ENCODE assay signal across 17 cellular contexts in the genomic region with DNA sequence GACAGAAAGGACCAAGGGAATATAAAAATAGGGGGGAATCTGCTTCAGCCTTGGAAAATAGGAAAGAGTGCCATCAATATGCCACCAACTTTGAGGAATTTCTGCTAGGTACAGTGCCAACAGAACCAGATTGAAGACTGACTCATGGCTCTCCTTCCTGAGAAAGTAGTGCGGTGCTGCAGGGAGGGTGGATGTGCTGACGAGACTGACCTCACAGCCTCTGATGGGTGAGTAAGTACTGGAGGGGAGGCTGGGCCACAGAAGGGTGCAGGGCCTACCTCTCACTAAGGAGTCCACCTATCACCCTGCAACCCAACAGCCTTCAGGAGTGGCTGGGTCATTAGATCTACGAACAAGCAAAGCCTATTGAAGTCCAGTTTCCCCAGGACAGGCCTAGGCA.
DNase-seq lines count a peak whose midpoint lies in the region; TF ChIP-seq lines count a peak whose summit lies in the region.
"Had no signal": no experiment of that assay in that cellular context is flagged by ENCODE, and none has a peak within 500 bp of the region (broad histone marks: within the 10 kb centered on the region; RNA-seq: fewer than 3 reads in every experiment).

No MANE protein-coding gene starts in this region.

- WGBS in esophagus muscularis mucosa: 80% methylated on average over 3 of the region's 3 CpGs
- 66 to 68% methylated on average over 2 to 3 of the region's 3 CpGs for WGBS in esophagus squamous epithelium, 2 donors

- TF ChIP-seq EP300 in esophagus muscularis mucosa (IDR thresholded peaks at IDR 0.05): no peak

- H3K36me3 ChIP-seq in esophagus muscularis mucosa (no peaks in the 10 kb centered on the region), osteoblast (ENCODE audit: insufficient read depth, low read length) (no peaks in the 10 kb centered on the region), colonic mucosa (no peaks in the 10 kb centered on the region), esophagus squamous epithelium (no peaks in the 10 kb centered on the region)
- H3K36me3 ChIP-seq: left lung had no signal

- no peaks in the 10 kb centered on the region for H3K9me3 ChIP-seq in esophagus muscularis mucosa
- no peaks in the 10 kb centered on the region for H3K9me3 ChIP-seq in osteoblast (ENCODE audit: low read depth, low read length)
- no peaks in the 10 kb centered on the region for H3K9me3 ChIP-seq in colonic mucosa
- H3K9me3 ChIP-seq in esophagus squamous epithelium: no peaks in the 10 kb centered on the region
- H3K9me3 ChIP-seq: body of pancreas, psoas muscle, testis had no signal

- no peak for TF ChIP-seq POLR2A in esophagus muscularis mucosa (IDR thresholded peaks at IDR 0.05; ENCODE audit: low read depth)
- no peak for TF ChIP-seq POLR2A in esophagus squamous epithelium (IDR thresholded peaks at IDR 0.05)

- TF ChIP-seq CTCF in esophagus muscularis mucosa (IDR thresholded peaks at IDR 0.05) (no peak), osteoblast (IDR thresholded peaks at IDR 0.05; ENCODE audit: extremely low read depth, low read depth, low read length) (no peak), colonic mucosa (IDR thresholded peaks at IDR 0.05) (no peak), esophagus squamous epithelium (IDR thresholded peaks at IDR 0.05) (no peak)

- H3K4me2 ChIP-seq in osteoblast (ENCODE audit: insufficient read depth, low read length): peak overlapping the region; percentile 19

- H3K27me3 ChIP-seq in esophagus muscularis mucosa: peaks cover 0 to 4% (median 0%) of the 10 kb centered on the region in 4 donors
- H3K27me3 ChIP-seq in osteoblast (ENCODE audit: insufficient read depth, low read length): no peaks in the 10 kb centered on the region
- no peaks in the 10 kb centered on the region for H3K27me3 ChIP-seq in colonic mucosa
- H3K27me3 ChIP-seq in esophagus squamous epithelium: peaks cover 0 to 26% (median 0%) of the 10 kb centered on the region in 4 donors
- H3K27me3 ChIP-seq: body of pancreas, testis had no signal

- H3K9ac ChIP-seq in colonic mucosa (ENCODE audit: low read depth in 2 of 2, low read length in 2 of 2): no peak overlapping the region

- peak overlapping the region; percentile 0 for H2AFZ ChIP-seq in osteoblast (ENCODE audit: low read length)

- H3K4me3 ChIP-seq in esophagus muscularis mucosa (no peak overlapping the region), osteoblast (ENCODE audit: insufficient read depth, low read length) (no peak overlapping the region), colonic mucosa (no peak overlapping the region), esophagus squamous epithelium (no peak overlapping the region)
- H3K4me3 ChIP-seq: body of pancreas, left lung, psoas muscle, testis had no signal

- DNase-seq in EL (peak; percentile 85), NCI-H446 treated with DMSO at 0.1 percent for 48 hours (lab: John Stamatoyannopoulos, UW) (peak; percentile 53), esophagus muscularis mucosa (ENCODE audit: extremely low spot score) (peak; percentile 60), osteoblast (ENCODE audit: insufficient read length, low spot score, missing footprints) (peak; percentile 90), SW 1271 (lab: John Stamatoyannopoulos, UW) (no peak), substantia nigra (lab: John Stamatoyannopoulos, UW) (no peak), colonic mucosa (no peak), esophagus squamous epithelium (lab: John Stamatoyannopoulos, UW) (no peak)
- DNase-seq: activated effector memory CD4-positive, alpha-beta T cell treated with anti-CD3 and anti-CD28 coated beads, Interleukin-2, amount 50 U/mL, for 16 hours; body of pancreas; CD4-positive, alpha-beta T cell; effector memory CD8-positive, alpha-beta T cell; left lung; MV-4-11; psoas muscle; testis had no signal

- intact Hi-C loops in esophagus muscularis mucosa (cut with DNase I) (no loop called here), colonic mucosa (cut with DNase I) (no loop called here), esophagus squamous epithelium (cut with DNase I) (no loop called here)

- no peaks in the 10 kb centered on the region for H4K20me1 ChIP-seq in osteoblast (ENCODE audit: insufficient read depth, low read length)

- H3K4me1 ChIP-seq in esophagus muscularis mucosa: no peaks in the 10 kb centered on the region
- H3K4me1 ChIP-seq in osteoblast (ENCODE audit: insufficient read depth, low read length): peaks cover 16% of the 10 kb centered on the region
- no peaks in the 10 kb centered on the region for H3K4me1 ChIP-seq in colonic mucosa
- no peaks in the 10 kb centered on the region for H3K4me1 ChIP-seq in esophagus squamous epithelium
- H3K4me1 ChIP-seq: body of pancreas, left lung, psoas muscle, testis had no signal

- H3K79me2 ChIP-seq in osteoblast (ENCODE audit: insufficient read depth, low read length): no peaks in the 10 kb centered on the region

- no peak overlapping the region for H3K27ac ChIP-seq in esophagus muscularis mucosa (replicated peaks in 1 of 4)
- peak overlapping the region; percentile 62 for H3K27ac ChIP-seq in osteoblast (ENCODE audit: low read depth, low read length)
- no peak overlapping the region for H3K27ac ChIP-seq in substantia nigra (ENCODE audit: low read depth, low read length, poor library complexity, severe bottlenecking)
- no peak overlapping the region for H3K27ac ChIP-seq in colonic mucosa
- no peak overlapping the region for H3K27ac ChIP-seq in esophagus squamous epithelium
- H3K27ac ChIP-seq: body of pancreas, left lung, psoas muscle, testis, VCaP had no signal

Comparison
In these comparisons a context has a peak if more than half of its experiments do, and no peak if none do; other contexts are left out.
1. DNase-seq: peak in EL (single experiment), NCI-H446 treated with DMSO at 0.1 percent for 48 hours (single experiment), esophagus muscularis mucosa (single experiment) and osteoblast (single experiment); none in SW 1271 (0 of 2), substantia nigra (0 of 49), colonic mucosa (single experiment) and esophagus squamous epithelium (single experiment).